ENCODE assay signal across 1 cellular context in genomic region chr17:6796017-6796886, GRCh38.
TF ChIP-seq lines count a peak whose summit lies in the region.

No MANE protein-coding gene starts in this region.

TF ChIP-seq in HepG2, 621 proteins besides CTCF, POLR2A, EP300 and RAD21 (continued from another document and continues in another):
- peak; percentile 48; the same call in 1 of the 2 replicates for TF ChIP-seq ZNF503 (CRISPR knock-in tag; IDR thresholded peaks at IDR 0.05)
- TF ChIP-seq SATB2 (CRISPR knock-in tag; IDR thresholded peaks at IDR 0.05) = no peak
- TF ChIP-seq, protein P1, sequence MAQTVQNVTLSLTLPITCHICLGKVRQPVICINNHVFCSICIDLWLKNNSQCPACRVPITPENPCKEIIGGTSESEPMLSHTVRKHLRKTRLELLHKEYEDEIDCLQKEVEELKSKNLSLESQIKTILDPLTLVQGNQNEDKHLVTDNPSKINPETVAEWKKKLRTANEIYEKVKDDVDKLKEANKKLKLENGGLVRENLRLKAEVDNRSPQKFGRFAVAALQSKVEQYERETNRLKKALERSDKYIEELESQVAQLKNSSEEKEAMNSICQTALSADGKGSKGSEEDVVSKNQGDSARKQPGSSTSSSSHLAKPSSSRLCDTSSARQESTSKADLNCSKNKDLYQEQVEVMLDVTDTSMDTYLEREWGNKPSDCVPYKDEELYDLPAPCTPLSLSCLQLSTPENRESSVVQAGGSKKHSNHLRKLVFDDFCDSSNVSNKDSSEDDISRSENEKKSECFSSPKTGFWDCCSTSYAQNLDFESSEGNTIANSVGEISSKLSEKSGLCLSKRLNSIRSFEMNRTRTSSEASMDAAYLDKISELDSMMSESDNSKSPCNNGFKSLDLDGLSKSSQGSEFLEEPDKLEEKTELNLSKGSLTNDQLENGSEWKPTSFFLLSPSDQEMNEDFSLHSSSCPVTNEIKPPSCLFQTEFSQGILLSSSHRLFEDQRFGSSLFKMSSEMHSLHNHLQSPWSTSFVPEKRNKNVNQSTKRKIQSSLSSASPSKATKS (CRISPR knock-in tag; IDR thresholded peaks at IDR 0.05) = no peak
- TF ChIP-seq, protein P2, sequence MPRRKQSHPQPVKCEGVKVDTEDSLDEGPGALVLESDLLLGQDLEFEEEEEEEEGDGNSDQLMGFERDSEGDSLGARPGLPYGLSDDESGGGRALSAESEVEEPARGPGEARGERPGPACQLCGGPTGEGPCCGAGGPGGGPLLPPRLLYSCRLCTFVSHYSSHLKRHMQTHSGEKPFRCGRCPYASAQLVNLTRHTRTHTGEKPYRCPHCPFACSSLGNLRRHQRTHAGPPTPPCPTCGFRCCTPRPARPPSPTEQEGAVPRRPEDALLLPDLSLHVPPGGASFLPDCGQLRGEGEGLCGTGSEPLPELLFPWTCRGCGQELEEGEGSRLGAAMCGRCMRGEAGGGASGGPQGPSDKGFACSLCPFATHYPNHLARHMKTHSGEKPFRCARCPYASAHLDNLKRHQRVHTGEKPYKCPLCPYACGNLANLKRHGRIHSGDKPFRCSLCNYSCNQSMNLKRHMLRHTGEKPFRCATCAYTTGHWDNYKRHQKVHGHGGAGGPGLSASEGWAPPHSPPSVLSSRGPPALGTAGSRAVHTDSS (CRISPR knock-in tag; conservative IDR thresholded peaks at IDR 0.05) = no peak
- TF ChIP-seq RELA (CRISPR knock-in tag; IDR thresholded peaks at IDR 0.05) = no peak
- no peak; the same call in 1 of the 2 replicates for TF ChIP-seq MEF2D (CRISPR knock-in tag; IDR thresholded peaks at IDR 0.05)
- TF ChIP-seq RARG (CRISPR knock-in tag; IDR thresholded peaks at IDR 0.05; ENCODE audit: low read depth) = no peak
- TF ChIP-seq, protein P3, sequence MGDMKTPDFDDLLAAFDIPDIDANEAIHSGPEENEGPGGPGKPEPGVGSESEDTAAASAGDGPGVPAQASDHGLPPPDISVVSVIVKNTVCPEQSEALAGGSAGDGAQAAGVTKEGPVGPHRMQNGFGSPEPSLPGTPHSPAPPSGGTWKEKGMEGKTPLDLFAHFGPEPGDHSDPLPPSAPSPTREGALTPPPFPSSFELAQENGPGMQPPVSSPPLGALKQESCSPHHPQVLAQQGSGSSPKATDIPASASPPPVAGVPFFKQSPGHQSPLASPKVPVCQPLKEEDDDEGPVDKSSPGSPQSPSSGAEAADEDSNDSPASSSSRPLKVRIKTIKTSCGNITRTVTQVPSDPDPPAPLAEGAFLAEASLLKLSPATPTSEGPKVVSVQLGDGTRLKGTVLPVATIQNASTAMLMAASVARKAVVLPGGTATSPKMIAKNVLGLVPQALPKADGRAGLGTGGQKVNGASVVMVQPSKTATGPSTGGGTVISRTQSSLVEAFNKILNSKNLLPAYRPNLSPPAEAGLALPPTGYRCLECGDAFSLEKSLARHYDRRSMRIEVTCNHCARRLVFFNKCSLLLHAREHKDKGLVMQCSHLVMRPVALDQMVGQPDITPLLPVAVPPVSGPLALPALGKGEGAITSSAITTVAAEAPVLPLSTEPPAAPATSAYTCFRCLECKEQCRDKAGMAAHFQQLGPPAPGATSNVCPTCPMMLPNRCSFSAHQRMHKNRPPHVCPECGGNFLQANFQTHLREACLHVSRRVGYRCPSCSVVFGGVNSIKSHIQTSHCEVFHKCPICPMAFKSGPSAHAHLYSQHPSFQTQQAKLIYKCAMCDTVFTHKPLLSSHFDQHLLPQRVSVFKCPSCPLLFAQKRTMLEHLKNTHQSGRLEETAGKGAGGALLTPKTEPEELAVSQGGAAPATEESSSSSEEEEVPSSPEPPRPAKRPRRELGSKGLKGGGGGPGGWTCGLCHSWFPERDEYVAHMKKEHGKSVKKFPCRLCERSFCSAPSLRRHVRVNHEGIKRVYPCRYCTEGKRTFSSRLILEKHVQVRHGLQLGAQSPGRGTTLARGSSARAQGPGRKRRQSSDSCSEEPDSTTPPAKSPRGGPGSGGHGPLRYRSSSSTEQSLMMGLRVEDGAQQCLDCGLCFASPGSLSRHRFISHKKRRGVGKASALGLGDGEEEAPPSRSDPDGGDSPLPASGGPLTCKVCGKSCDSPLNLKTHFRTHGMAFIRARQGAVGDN (CRISPR knock-in tag; IDR thresholded peaks at IDR 0.05) = no peak
- TF ChIP-seq, protein P4, sequence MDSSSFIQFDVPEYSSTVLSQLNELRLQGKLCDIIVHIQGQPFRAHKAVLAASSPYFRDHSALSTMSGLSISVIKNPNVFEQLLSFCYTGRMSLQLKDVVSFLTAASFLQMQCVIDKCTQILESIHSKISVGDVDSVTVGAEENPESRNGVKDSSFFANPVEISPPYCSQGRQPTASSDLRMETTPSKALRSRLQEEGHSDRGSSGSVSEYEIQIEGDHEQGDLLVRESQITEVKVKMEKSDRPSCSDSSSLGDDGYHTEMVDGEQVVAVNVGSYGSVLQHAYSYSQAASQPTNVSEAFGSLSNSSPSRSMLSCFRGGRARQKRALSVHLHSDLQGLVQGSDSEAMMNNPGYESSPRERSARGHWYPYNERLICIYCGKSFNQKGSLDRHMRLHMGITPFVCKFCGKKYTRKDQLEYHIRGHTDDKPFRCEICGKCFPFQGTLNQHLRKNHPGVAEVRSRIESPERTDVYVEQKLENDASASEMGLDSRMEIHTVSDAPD (CRISPR knock-in tag; IDR thresholded peaks at IDR 0.05) = no peak
- no peak for TF ChIP-seq ZBTB7A (CRISPR knock-in tag; IDR thresholded peaks at IDR 0.05)
- TF ChIP-seq ASH2L (IDR thresholded peaks at IDR 0.05; ENCODE audit: insufficient read length, low read depth, low read length) = peak; percentile 79
- TF ChIP-seq ZNF552 (CRISPR knock-in tag; IDR thresholded peaks at IDR 0.05; ENCODE audit: borderline replicate concordance) = no peak
- TF ChIP-seq TMF1 (CRISPR knock-in tag; IDR thresholded peaks at IDR 0.05; ENCODE audit: low read depth) = no peak
- TF ChIP-seq ZNF232 (CRISPR knock-in tag; IDR thresholded peaks at IDR 0.05; ENCODE audit: borderline replicate concordance) = no peak
- TF ChIP-seq ZNF781 (CRISPR knock-in tag; IDR thresholded peaks at IDR 0.05; ENCODE audit: borderline replicate concordance, not compliant biosample characterization) = no peak
- no peak for TF ChIP-seq ZNF777 (CRISPR knock-in tag; IDR thresholded peaks at IDR 0.05)
- TF ChIP-seq NR2F2 (IDR thresholded peaks at IDR 0.05; ENCODE audit: borderline replicate concordance, low read depth) = no peak
- TF ChIP-seq ZNF563 (CRISPR knock-in tag; IDR thresholded peaks at IDR 0.05) = no peak
- no peak for TF ChIP-seq NCOA5 (CRISPR knock-in tag; IDR thresholded peaks at IDR 0.05)
- no peak for TF ChIP-seq CHCHD3 (CRISPR knock-in tag; IDR thresholded peaks at IDR 0.05)
- no peak for TF ChIP-seq RXRA (CRISPR knock-in tag; IDR thresholded peaks at IDR 0.05)
- TF ChIP-seq NKX3-1 (CRISPR knock-in tag; IDR thresholded peaks at IDR 0.05) = no peak
- no peak for TF ChIP-seq TBP (CRISPR knock-in tag; IDR thresholded peaks at IDR 0.05)
- TF ChIP-seq ATAD3A (CRISPR knock-in tag; IDR thresholded peaks at IDR 0.05) = no peak
- TF ChIP-seq ARID5B (CRISPR knock-in tag; IDR thresholded peaks at IDR 0.05) = peak; percentile 55; the same call in 1 of the 2 replicates
- TF ChIP-seq, protein P5, sequence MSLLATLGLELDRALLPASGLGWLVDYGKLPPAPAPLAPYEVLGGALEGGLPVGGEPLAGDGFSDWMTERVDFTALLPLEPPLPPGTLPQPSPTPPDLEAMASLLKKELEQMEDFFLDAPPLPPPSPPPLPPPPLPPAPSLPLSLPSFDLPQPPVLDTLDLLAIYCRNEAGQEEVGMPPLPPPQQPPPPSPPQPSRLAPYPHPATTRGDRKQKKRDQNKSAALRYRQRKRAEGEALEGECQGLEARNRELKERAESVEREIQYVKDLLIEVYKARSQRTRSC (CRISPR knock-in tag; IDR thresholded peaks at IDR 0.05; ENCODE audit: low read depth) = no peak
- no peak for TF ChIP-seq ATF1 (CRISPR knock-in tag; IDR thresholded peaks at IDR 0.05)
- TF ChIP-seq, protein P6, sequence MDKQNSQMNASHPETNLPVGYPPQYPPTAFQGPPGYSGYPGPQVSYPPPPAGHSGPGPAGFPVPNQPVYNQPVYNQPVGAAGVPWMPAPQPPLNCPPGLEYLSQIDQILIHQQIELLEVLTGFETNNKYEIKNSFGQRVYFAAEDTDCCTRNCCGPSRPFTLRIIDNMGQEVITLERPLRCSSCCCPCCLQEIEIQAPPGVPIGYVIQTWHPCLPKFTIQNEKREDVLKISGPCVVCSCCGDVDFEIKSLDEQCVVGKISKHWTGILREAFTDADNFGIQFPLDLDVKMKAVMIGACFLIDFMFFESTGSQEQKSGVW (CRISPR knock-in tag; IDR thresholded peaks at IDR 0.05; ENCODE audit: borderline replicate concordance) = no peak
- TF ChIP-seq ZNF530 (CRISPR knock-in tag; IDR thresholded peaks at IDR 0.05; ENCODE audit: low read depth) = no peak
- TF ChIP-seq, protein P7, sequence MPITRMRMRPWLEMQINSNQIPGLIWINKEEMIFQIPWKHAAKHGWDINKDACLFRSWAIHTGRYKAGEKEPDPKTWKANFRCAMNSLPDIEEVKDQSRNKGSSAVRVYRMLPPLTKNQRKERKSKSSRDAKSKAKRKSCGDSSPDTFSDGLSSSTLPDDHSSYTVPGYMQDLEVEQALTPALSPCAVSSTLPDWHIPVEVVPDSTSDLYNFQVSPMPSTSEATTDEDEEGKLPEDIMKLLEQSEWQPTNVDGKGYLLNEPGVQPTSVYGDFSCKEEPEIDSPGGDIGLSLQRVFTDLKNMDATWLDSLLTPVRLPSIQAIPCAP (CRISPR knock-in tag; IDR thresholded peaks at IDR 0.05; ENCODE audit: low read depth) = no peak
- no peak for TF ChIP-seq NFKBIZ (CRISPR knock-in tag; IDR thresholded peaks at IDR 0.05)
- TF ChIP-seq RERE (CRISPR knock-in tag; IDR thresholded peaks at IDR 0.05; ENCODE audit: low read depth) = peak; percentile 73
- TF ChIP-seq MAFF (IDR thresholded peaks at IDR 0.05; ENCODE audit: low read depth, low read length) = no peak
